Comparison of ENCODE assay signal across 10 cellular contexts in genomic region chr4:89598602-89599001, GRCh38.
DNase-seq lines count a peak whose midpoint lies in the region; ATAC-seq and TF ChIP-seq lines count a peak whose summit lies in the region.
"Had no signal": no experiment of that assay in that cellular context is flagged by ENCODE, and none has a peak within 500 bp of the region (broad histone marks: within the 10 kb centered on the region; RNA-seq: fewer than 3 reads in every experiment).

No MANE protein-coding gene starts in this region.

- TF ChIP-seq CTCF in osteocyte (IDR thresholded peaks at IDR 0.05), result peak; percentile 56
- TF ChIP-seq CTCF in ascending aorta (IDR thresholded peaks at IDR 0.05), result no peak

- H3K9me3 ChIP-seq in ascending aorta, result no peaks in the 10 kb centered on the region
- H3K9me3 ChIP-seq: SJCRH30 had no signal

- H3K9me3 Mint-ChIP-seq in osteocyte (ENCODE audit: unreplicated experiment), result no peaks in the 10 kb centered on the region
- H3K9me3 Mint-ChIP-seq: central memory CD8-positive, alpha-beta T cell had no signal

- no peak overlapping the region for H3K27ac ChIP-seq in ascending aorta
- H3K27ac ChIP-seq: SJCRH30 had no signal

- H3K27me3 ChIP-seq in ascending aorta, result no peaks in the 10 kb centered on the region
- H3K27me3 ChIP-seq: SJCRH30 had no signal

- peaks cover 12% of the 10 kb centered on the region for H3K27me3 Mint-ChIP-seq in osteocyte (ENCODE audit: unreplicated experiment)

- no peak overlapping the region for H3K4me3 ChIP-seq in ascending aorta
- H3K4me3 ChIP-seq: SJCRH30 had no signal

- ATAC-seq in GM18511 (IDR thresholded peaks at IDR 0.05; ENCODE audit: unreplicated experiment), result no peak

- H3K27ac Mint-ChIP-seq in osteocyte (ENCODE audit: unreplicated experiment), result no peak overlapping the region

- H3K36me3 ChIP-seq in ascending aorta, result no peaks in the 10 kb centered on the region
- H3K36me3 ChIP-seq: SJCRH30 had no signal

- peak; percentile 1 for DNase-seq in NCI-H1436 treated with DMSO at 0.1 percent for 48 hours (lab: John Stamatoyannopoulos, UW)
- no peak for DNase-seq in NCI-H1436 (lab: John Stamatoyannopoulos, UW)
- DNase-seq in NCI-H1417 treated with DMSO at 0.1 percent for 48 hours (lab: John Stamatoyannopoulos, UW), result peak; percentile 22
- DNase-seq in cerebellar cortex (ENCODE audit: low spot score), result peak; percentile 31
- no peak for DNase-seq in osteocyte (ENCODE audit: extremely low spot score, unreplicated experiment)
- DNase-seq in T-helper 9 cell, result no peak
- DNase-seq in ascending aorta (ENCODE audit: low spot score in 2 of 2), result no peak

- H3K4me3 Mint-ChIP-seq in osteocyte (ENCODE audit: unreplicated experiment), result no peak overlapping the region
- H3K4me3 Mint-ChIP-seq: central memory CD8-positive, alpha-beta T cell had no signal

- no peaks in the 10 kb centered on the region for H3K36me3 Mint-ChIP-seq in osteocyte (ENCODE audit: unreplicated experiment)

- intact Hi-C loops in ascending aorta (cut with DNase I), result no loop called here

- no peaks in the 10 kb centered on the region for H3K4me1 Mint-ChIP-seq in osteocyte (ENCODE audit: unreplicated experiment)
- H3K4me1 Mint-ChIP-seq: central memory CD8-positive, alpha-beta T cell had no signal

- no peaks in the 10 kb centered on the region for H3K4me1 ChIP-seq in ascending aorta
- H3K4me1 ChIP-seq: SJCRH30 had no signal

Comparison
In these comparisons a context has a peak if more than half of its experiments do, and no peak if none do; other contexts are left out.
1. DNase-seq: peak in NCI-H1436 treated with DMSO at 0.1 percent for 48 hours (single experiment), NCI-H1417 treated with DMSO at 0.1 percent for 48 hours (single experiment) and cerebellar cortex (single experiment); none in NCI-H1436 (single experiment), osteocyte (single experiment), T-helper 9 cell (single experiment) and ascending aorta (0 of 2).